23 cellular contexts compared by ENCODE assay signal in genomic region chr10:123624086-123624485, GRCh38. TPM values are rescaled to one million over a fixed set of nuclear protein-coding genes. Genes with fewer than 3 reads are reported as not detected.
"Had no signal": no experiment of that assay in that cellular context is flagged by ENCODE, and none has a peak within 500 bp of the region (broad histone marks: within the 10 kb centered on the region; RNA-seq: fewer than 3 reads in every experiment).

No MANE protein-coding gene starts in this region.

- H3K4me1 ChIP-seq: SJSA1 had no signal

- DNase-seq: IMR-90, Karpas-422, KG1, MM.1S, NCI-H1092 treated with DMSO at 0.1 percent for 48 hours, NCI-H1436, NCI-H187, NCI-H2029, NCI-H2081 treated with DMSO at 0.1 percent for 48 hours, NCI-H2171, NCI-H226, NCI-H446, NCI-H510A, NCI-H524 treated with DMSO at 0.1 percent for 48 hours, NCI-H69, NCI-H774, Right ventricle myocardium superior, RPMI8226, SIG-M5 had no signal

- H3K27me3 ChIP-seq: SJSA1 had no signal

- H3K9me3 ChIP-seq: SJSA1 had no signal

- H3K4me3 ChIP-seq: SJSA1, SK-N-MC had no signal

- H3K36me3 ChIP-seq: SJSA1 had no signal

- H3K27ac ChIP-seq: SJSA1, SK-N-MC had no signal

RNA-seq across cellular contexts. Expression of gene GPR26, which starts 42.1 kb away (rescaled TPM):
- total RNA-seq: HepG2, HT1080, IMR-90, Right ventricle myocardium superior, SJSA1 had no signal
- polyA plus RNA-seq: HepG2, IMR-90 had no signal
